24 cellular contexts compared by ENCODE assay signal in genomic region chr22:49947296-49947622, GRCh38. TPM values are rescaled to one million over a fixed set of nuclear protein-coding genes. Genes with fewer than 3 reads are reported as not detected.
DNase-seq lines count a peak whose midpoint lies in the region; ATAC-seq and TF ChIP-seq lines count a peak whose summit lies in the region.
"Had no signal": no experiment of that assay in that cellular context is flagged by ENCODE, and none has a peak within 500 bp of the region (broad histone marks: within the 10 kb centered on the region; RNA-seq: fewer than 3 reads in every experiment).

No MANE protein-coding gene starts in this region.

- H3K9ac ChIP-seq in mammary epithelial cell (ENCODE audit: insufficient read depth, low read length), result no peak overlapping the region
- H3K9ac ChIP-seq: neural progenitor cell had no signal

- WGBS in mammary epithelial cell (ENCODE audit: low coverage, missing lambda C conversion rate), result 7% methylated on average over 3 of the region's 6 CpGs

- no TSS peak for BruUV-seq in mammary epithelial cell (replicated peaks; lab: Mats Ljungman, UMichigan)

- H4K20me1 ChIP-seq in mammary epithelial cell (ENCODE audit: insufficient read depth, low read length), result no peaks in the 10 kb centered on the region

- in situ Hi-C loops in mammary epithelial cell (cut with MboI; ENCODE audit: low sequenced_read_pairs in 2 of 2), result loop anchor here in 1 of 2 donors (25.0 kb wide), 1 partner anchor 265 kb away; the partner anchor contains the start of gene SELENOO

- CTCF ChIA-PET in activated CD4-positive, alpha-beta memory T cell treated with anti-CD3 and anti-CD28 coated beads, Interleukin-2, amount 10 ng/mL, durations not matched to agents 7 days and 5 days (lab: Charles Lee), result no interaction called here
- CTCF ChIA-PET in activated CD4-positive, alpha-beta memory T cell treated with anti-CD3 and anti-CD28 coated beads for 36 hours (lab: Charles Lee), result no interaction called here
- CTCF ChIA-PET in mammary epithelial cell (lab: Charles Lee; ENCODE audit: low non-redundant PET), result no interaction called here

- H3K4me1 ChIP-seq in mammary epithelial cell (ENCODE audit: insufficient read depth, low read length) (peaks cover 67% of the 10 kb centered on the region), upper lobe of right lung (peaks cover 21% of the 10 kb centered on the region)
- H3K4me1 ChIP-seq: adrenal gland had no signal

- H3K4me2 ChIP-seq in mammary epithelial cell (ENCODE audit: insufficient read depth, low read depth, low read length), result peak overlapping the region; percentile 84
- H3K4me2 ChIP-seq: neural progenitor cell had no signal

- peak overlapping the region; percentile 88 for H3K27ac Mint-ChIP-seq in activated CD4-positive, alpha-beta memory T cell treated with anti-CD3 and anti-CD28 coated beads, Interleukin-2, amount 10 ng/mL, durations not matched to agents 7 days and 5 days
- no peak overlapping the region for H3K27ac Mint-ChIP-seq in activated CD4-positive, alpha-beta memory T cell treated with anti-CD3 and anti-CD28 coated beads for 36 hours
- H3K27ac Mint-ChIP-seq in neural crest cell (ENCODE audit: unreplicated experiment), result no peak overlapping the region
- H3K27ac Mint-ChIP-seq: progenitor cell of endocrine pancreas had no signal

- H3K4me3 ChIP-seq in mammary epithelial cell (replicated peaks in 1 of 3; ENCODE audit: insufficient read depth in 1 of 3, low read depth in 2 of 3, low read length in 3 of 3) (no peak overlapping the region), upper lobe of right lung (peak overlapping the region; percentile 49)
- H3K4me3 ChIP-seq: adrenal gland, heart left ventricle, neural progenitor cell had no signal

- H3K9me3 ChIP-seq in mammary epithelial cell (replicated peaks; ENCODE audit: insufficient read depth, low read length) (no peaks in the 10 kb centered on the region), upper lobe of right lung (no peaks in the 10 kb centered on the region)
- H3K9me3 ChIP-seq: adrenal gland, heart left ventricle had no signal

- no peaks in the 10 kb centered on the region for H3K79me2 ChIP-seq in mammary epithelial cell (ENCODE audit: insufficient read depth, low read length)

- no peaks in the 10 kb centered on the region for H3K27me3 Mint-ChIP-seq in activated CD4-positive, alpha-beta memory T cell treated with anti-CD3 and anti-CD28 coated beads, Interleukin-2, amount 10 ng/mL, durations not matched to agents 7 days and 5 days
- no peaks in the 10 kb centered on the region for H3K27me3 Mint-ChIP-seq in activated CD4-positive, alpha-beta memory T cell treated with anti-CD3 and anti-CD28 coated beads for 36 hours
- no peaks in the 10 kb centered on the region for H3K27me3 Mint-ChIP-seq in neural crest cell (ENCODE audit: low read depth)
- H3K27me3 Mint-ChIP-seq: progenitor cell of endocrine pancreas had no signal

- dilution Hi-C loops in mammary epithelial cell (cut with HindIII; ENCODE audit: low sequenced_read_pairs), result no loop called here

- TF ChIP-seq CTCF in mammary epithelial cell (conservative IDR thresholded peaks at IDR 0.05 in 1 of 2, IDR thresholded peaks at IDR 0.05 in 1 of 2; ENCODE audit: extremely low read depth in 1 of 2, insufficient read depth in 1 of 2, low read depth in 1 of 2, low read length in 2 of 2), result no peak
- TF ChIP-seq CTCF in neural crest cell (conservative IDR thresholded peaks at IDR 0.05), result no peak
- TF ChIP-seq CTCF in upper lobe of right lung (IDR thresholded peaks at IDR 0.05), result no peak

- H3K9me3 Mint-ChIP-seq in activated CD4-positive, alpha-beta memory T cell treated with anti-CD3 and anti-CD28 coated beads, Interleukin-2, amount 10 ng/mL, durations not matched to agents 7 days and 5 days, result peaks cover 3% of the 10 kb centered on the region
- no peaks in the 10 kb centered on the region for H3K9me3 Mint-ChIP-seq in activated CD4-positive, alpha-beta memory T cell treated with anti-CD3 and anti-CD28 coated beads for 36 hours
- no peaks in the 10 kb centered on the region for H3K9me3 Mint-ChIP-seq in neural crest cell
- H3K9me3 Mint-ChIP-seq: activated T-cell treated with anti-CD3 and anti-CD28 coated beads, Interleukin-2, amount 50 U/mL, for 4 hours; immature natural killer cell; neural progenitor cell had no signal

- H3K4me1 Mint-ChIP-seq in activated CD4-positive, alpha-beta memory T cell treated with anti-CD3 and anti-CD28 coated beads, Interleukin-2, amount 10 ng/mL, durations not matched to agents 7 days and 5 days, result peaks cover 15% of the 10 kb centered on the region
- peaks cover 9% of the 10 kb centered on the region for H3K4me1 Mint-ChIP-seq in activated CD4-positive, alpha-beta memory T cell treated with anti-CD3 and anti-CD28 coated beads for 36 hours (ENCODE audit: low read depth)
- H3K4me1 Mint-ChIP-seq in neural crest cell, result peaks cover 18% of the 10 kb centered on the region

- intact Hi-C loops in activated CD4-positive, alpha-beta memory T cell treated with anti-CD3 and anti-CD28 coated beads for 36 hours (cut with micrococcal nuclease), result no loop called here
- intact Hi-C loops in mammary epithelial cell (cut with micrococcal nuclease), result no loop called here
- intact Hi-C loops in upper lobe of right lung (cut with DNase I), result no loop called here

- no peak overlapping the region for H3K4me3 Mint-ChIP-seq in activated CD4-positive, alpha-beta memory T cell treated with anti-CD3 and anti-CD28 coated beads, Interleukin-2, amount 10 ng/mL, durations not matched to agents 7 days and 5 days
- H3K4me3 Mint-ChIP-seq in activated CD4-positive, alpha-beta memory T cell treated with anti-CD3 and anti-CD28 coated beads for 36 hours, result no peak overlapping the region
- H3K4me3 Mint-ChIP-seq in neural crest cell, result peak overlapping the region; percentile 66
- H3K4me3 Mint-ChIP-seq: activated T-cell treated with anti-CD3 and anti-CD28 coated beads, Interleukin-2, amount 50 U/mL, for 4 hours; immature natural killer cell; neural progenitor cell had no signal

- H3K36me3 Mint-ChIP-seq in activated CD4-positive, alpha-beta memory T cell treated with anti-CD3 and anti-CD28 coated beads, Interleukin-2, amount 10 ng/mL, durations not matched to agents 7 days and 5 days (ENCODE audit: low read depth), result no peaks in the 10 kb centered on the region
- no peaks in the 10 kb centered on the region for H3K36me3 Mint-ChIP-seq in activated CD4-positive, alpha-beta memory T cell treated with anti-CD3 and anti-CD28 coated beads for 36 hours
- no peaks in the 10 kb centered on the region for H3K36me3 Mint-ChIP-seq in neural crest cell (ENCODE audit: low read depth)
- H3K36me3 Mint-ChIP-seq: immature natural killer cell, neural progenitor cell had no signal

- no peak for ATAC-seq in upper lobe of right lung
- no peak for ATAC-seq in GM19397 (IDR thresholded peaks at IDR 0.05; ENCODE audit: unreplicated experiment)
- ATAC-seq: activated T-cell treated with anti-CD3 and anti-CD28 coated beads, Interleukin-2, amount 50 U/mL, for 4 hours; heart left ventricle; left lobe of liver had no signal

- peak overlapping the region; percentile 27 for H3K27ac ChIP-seq in mammary epithelial cell (ENCODE audit: insufficient read depth, low read depth, low read length)
- peak overlapping the region; percentile 90 for H3K27ac ChIP-seq in upper lobe of right lung
- H3K27ac ChIP-seq: adrenal gland, heart left ventricle, neural progenitor cell had no signal

- peak overlapping the region; percentile 78 for H2AFZ ChIP-seq in mammary epithelial cell (ENCODE audit: low read depth, low read length)
- H2AFZ ChIP-seq: neural progenitor cell had no signal

- H3K27me3 ChIP-seq in mammary epithelial cell (ENCODE audit: insufficient read depth, low read length) (no peaks in the 10 kb centered on the region), upper lobe of right lung (no peaks in the 10 kb centered on the region)
- H3K27me3 ChIP-seq: adrenal gland, heart left ventricle, neural progenitor cell had no signal

- POLR2A ChIA-PET in activated CD4-positive, alpha-beta memory T cell treated with anti-CD3 and anti-CD28 coated beads, Interleukin-2, amount 10 ng/mL, durations not matched to agents 7 days and 5 days (lab: Charles Lee), result interaction anchor here (1.1 to 1.9 kb wide), 4 partner anchors 11 to 14 kb away, joined by 5 to 15 read pairs (median 6); partner anchors contain the start of gene PIM3
- POLR2A ChIA-PET in activated CD4-positive, alpha-beta memory T cell treated with anti-CD3 and anti-CD28 coated beads for 36 hours (lab: Charles Lee), result interaction anchor here (1.7 to 2.1 kb wide), 2 partner anchors 15 to 20 kb away, joined by 4 to 7 read pairs; no protein-coding TSS in a partner anchor

- no peaks in the 10 kb centered on the region for H3K36me3 ChIP-seq in mammary epithelial cell (ENCODE audit: insufficient read depth, low read length)
- no peaks in the 10 kb centered on the region for H3K36me3 ChIP-seq in upper lobe of right lung
- H3K36me3 ChIP-seq: adrenal gland, heart left ventricle, neural progenitor cell had no signal

- DNase-seq in activated CD4-positive, alpha-beta memory T cell treated with anti-CD3 and anti-CD28 coated beads, Interleukin-2, amount 10 ng/mL, durations not matched to agents 7 days and 5 days, result no peak
- DNase-seq in activated CD4-positive, alpha-beta memory T cell treated with anti-CD3 and anti-CD28 coated beads for 36 hours, result no peak
- no peak for DNase-seq in mammary epithelial cell
- no peak for DNase-seq in neural crest cell (ENCODE audit: low read depth, low spot score)
- DNase-seq in upper lobe of right lung, result no peak
- DNase-seq in NCI-H526 treated with DMSO at 0.1 percent for 48 hours (lab: John Stamatoyannopoulos, UW), result no peak
- no peak for DNase-seq in hippocampal formation (lab: John Stamatoyannopoulos, UW)
- DNase-seq: 8988T; activated CD4-positive, alpha-beta T cell treated with anti-CD3 and anti-CD28 coated beads for 1 hour; activated naive CD4-positive, alpha-beta T cell; activated T-cell treated with anti-CD3 and anti-CD28 coated beads, Interleukin-2, amount 50 U/mL, for 4 hours; adrenal gland; dermis blood vessel endothelial cell; DMS79; heart left ventricle; immature natural killer cell; NCI-H1105 treated with DMSO at 0.1 percent for 48 hours; NCI-H524; stimulated activated CD4-positive, alpha-beta T cell treated with anti-CD3 and anti-CD28 coated beads, Interleukin-1b, Interleukin-23, amount 100 ng/mL, for 48 hours; T1000 had no signal

RNA-seq across cellular contexts. Expression of gene PIM3, which starts 13.3 kb away (rescaled TPM):
- total RNA-seq in activated CD4-positive, alpha-beta memory T cell treated with anti-CD3 and anti-CD28 coated beads, Interleukin-2, amount 10 ng/mL, durations not matched to agents 7 days and 5 days, result 10 to 100 TPM; 60.1 to 62.3 TPM
- 100 to 1,000 TPM; 222 to 231 TPM for total RNA-seq in activated CD4-positive, alpha-beta memory T cell treated with anti-CD3 and anti-CD28 coated beads for 36 hours
- total RNA-seq in mammary epithelial cell, result 10 to 100 TPM; 26.6 to 68.7 TPM
- polyA plus RNA-seq in mammary epithelial cell, result 11.1 TPM
- 6.3 TPM for polyA minus RNA-seq in mammary epithelial cell
- total RNA-seq in neural crest cell, result 29.9 and 31.0 TPM in 2 replicates
- total RNA-seq in upper lobe of right lung, result 119 TPM

RNA-seq across cellular contexts. Expression of gene CRELD2, which starts 28.8 kb away (rescaled TPM):
- total RNA-seq in activated CD4-positive, alpha-beta memory T cell treated with anti-CD3 and anti-CD28 coated beads, Interleukin-2, amount 10 ng/mL, durations not matched to agents 7 days and 5 days, result 10 to 100 TPM; 50.0 to 51.2 TPM
- total RNA-seq in activated CD4-positive, alpha-beta memory T cell treated with anti-CD3 and anti-CD28 coated beads for 36 hours, result 10 to 100 TPM; 29.8 to 30.7 TPM
- total RNA-seq in mammary epithelial cell (10 to 100 TPM; 26.5 to 51.5 TPM), neural crest cell (39.6 and 43.8 TPM in 2 replicates), upper lobe of right lung (44.2 TPM)
- polyA plus RNA-seq in mammary epithelial cell, result 63.8 TPM
- polyA minus RNA-seq in mammary epithelial cell, result 22.6 TPM

RNA-seq across cellular contexts. Expression of gene ALG12, which starts 29.0 kb away (rescaled TPM):
- 10 to 100 TPM; 14.7 to 20.6 TPM for total RNA-seq in activated CD4-positive, alpha-beta memory T cell treated with anti-CD3 and anti-CD28 coated beads, Interleukin-2, amount 10 ng/mL, durations not matched to agents 7 days and 5 days
- total RNA-seq in activated CD4-positive, alpha-beta memory T cell treated with anti-CD3 and anti-CD28 coated beads for 36 hours, result 10 to 100 TPM; 12.4 to 13.8 TPM
- total RNA-seq in mammary epithelial cell (10 to 100 TPM; 19.0 to 19.9 TPM), neural crest cell (21.2 and 24.7 TPM in 2 replicates), upper lobe of right lung (28.1 TPM)
- 12.6 TPM for polyA plus RNA-seq in mammary epithelial cell
- 3.8 TPM for polyA minus RNA-seq in mammary epithelial cell
